17 cellular contexts compared by ENCODE assay signal in the genomic region with DNA sequence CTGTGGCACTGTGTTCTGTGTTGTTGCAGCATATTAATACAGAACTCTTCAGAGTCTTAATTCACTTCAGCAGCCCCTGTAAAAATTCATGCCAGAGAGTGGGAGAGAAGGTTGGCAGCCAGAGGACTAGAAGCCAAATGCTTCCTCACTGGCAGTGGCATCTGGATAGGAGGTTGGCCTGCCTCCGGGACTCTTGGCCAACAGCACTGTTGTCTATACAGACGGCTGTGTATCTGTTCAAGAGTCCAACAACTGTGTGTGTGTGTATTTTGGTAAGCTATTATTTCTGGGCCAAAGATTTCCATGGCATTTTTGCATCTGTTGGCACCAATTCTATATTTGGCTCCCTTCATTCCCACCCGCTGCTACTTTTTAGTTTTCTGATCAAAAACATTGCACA.
DNase-seq lines count a peak whose midpoint lies in the region; ATAC-seq and TF ChIP-seq lines count a peak whose summit lies in the region.
"Had no signal": no experiment of that assay in that cellular context is flagged by ENCODE, and none has a peak within 500 bp of the region (broad histone marks: within the 10 kb centered on the region; RNA-seq: fewer than 3 reads in every experiment).

No MANE protein-coding gene starts in this region.

- no peak overlapping the region for H3K4me3 ChIP-seq in adrenal gland
- H3K4me3 ChIP-seq: GM12878, HAP-1 had no signal

- H3K9me3 ChIP-seq in adrenal gland (replicated peaks in 1 of 3): no peaks in the 10 kb centered on the region
- H3K9me3 ChIP-seq: HAP-1 had no signal

- no peaks in the 10 kb centered on the region for H3K36me3 ChIP-seq in adrenal gland (replicated peaks in 1 of 2)
- H3K36me3 ChIP-seq: HAP-1 had no signal

- TF ChIP-seq POLR2A in adrenal gland (IDR thresholded peaks at IDR 0.05): no peak

- H3K4me1 ChIP-seq in adrenal gland (replicated peaks in 1 of 2): no peaks in the 10 kb centered on the region
- H3K4me1 ChIP-seq: HAP-1 had no signal

- no peak overlapping the region for H3K27ac ChIP-seq in adrenal gland

- TF ChIP-seq CTCF in adrenal gland (IDR thresholded peaks at IDR 0.05): no peak

- peak; percentile 76 for ATAC-seq in Right ventricle myocardium inferior
- ATAC-seq in left lobe of liver: peak; percentile 85
- ATAC-seq: GM12878 had no signal

- 73 to 86% (median 77%) methylated on average over 3 of the region's 3 CpGs for WGBS in adrenal gland, 4 donors

- intact Hi-C loops in Right ventricle myocardium inferior (cut with DNase I): loop anchor here (5.0 kb wide), 1 partner anchor 142 kb away; no protein-coding TSS in a partner anchor
- intact Hi-C loops in cardiac septum (cut with DNase I): loop anchor here (5.0 kb wide), 1 partner anchor 193 kb away; no protein-coding TSS in a partner anchor
- intact Hi-C loops in adrenal gland (cut with DNase I): no loop called here

- H3K27me3 ChIP-seq in adrenal gland: no peaks in the 10 kb centered on the region

- DNase-seq in Right ventricle myocardium inferior (ENCODE audit: missing footprints) (peak; percentile 66), cardiac septum (ENCODE audit: low spot score) (no peak), cerebellar cortex (ENCODE audit: low spot score) (peak; percentile 5), left lobe of liver (ENCODE audit: low spot score) (peak; percentile 47), superior temporal gyrus (ENCODE audit: extremely low spot score) (peak; percentile 84), activated gamma-delta T cell (lab: John Stamatoyannopoulos, UW) (no peak), NOMO-1 treated with DMSO at 0.1 percent for 48 hours (lab: John Stamatoyannopoulos, UW; ENCODE audit: unreplicated experiment) (no peak), adrenal gland (no peak)
- DNase-seq: Karpas-422, MM.1S, NCI-H1105, NCI-H1930, NCI-H2171, NCI-H510A treated with DMSO at 0.1 percent for 48 hours, RPMI8226 had no signal

Comparison
In these comparisons a context has a peak if more than half of its experiments do, and no peak if none do; other contexts are left out.
1. DNase-seq: peak in Right ventricle myocardium inferior (single experiment), cerebellar cortex (single experiment), left lobe of liver (single experiment) and superior temporal gyrus (single experiment); none in cardiac septum (single experiment), activated gamma-delta T cell (single experiment), NOMO-1 treated with DMSO at 0.1 percent for 48 hours (single experiment) and adrenal gland (0 of 7).
2. intact Hi-C loops: an anchor here in Right ventricle myocardium inferior (5.0 kb wide) and cardiac septum (5.0 kb wide); none called in adrenal gland.